ENCODE assay signal across 8 cellular contexts in genomic region chr5:121968910-121969607, GRCh38. TPM values are rescaled to one million over a fixed set of nuclear protein-coding genes. Genes with fewer than 3 reads are reported as not detected.
DNase-seq lines count a peak whose midpoint lies in the region; ATAC-seq, FAIRE-seq and TF ChIP-seq lines count a peak whose summit lies in the region.

No MANE protein-coding gene starts in this region.

- H3K27ac ChIP-seq in mammary epithelial cell (ENCODE audit: insufficient read depth, low read depth, low read length): peak overlapping the region; percentile 87
- H3K27ac ChIP-seq in muscle layer of duodenum (ENCODE audit: low read length): peak overlapping the region; percentile 80

- H3K4me1 ChIP-seq in mammary epithelial cell (ENCODE audit: insufficient read depth, low read length): peaks cover 29% of the 10 kb centered on the region
- peaks cover 15 to 19% of the 10 kb centered on the region in 2 donors for H3K4me1 ChIP-seq in muscle layer of duodenum (ENCODE audit: control insufficient read depth in 1 of 2, insufficient read depth in 2 of 2, low read length in 2 of 2)

- H3K4me3 Mint-ChIP-seq in naive thymus-derived CD8-positive, alpha-beta T cell: no peak overlapping the region

- POLR2A ChIA-PET in naive thymus-derived CD8-positive, alpha-beta T cell (lab: Charles Lee): no interaction called here

- peak overlapping the region in 1 of 3 experiments; percentile 25 for H3K4me3 ChIP-seq in mammary epithelial cell (replicated peaks in 1 of 3; ENCODE audit: insufficient read depth in 1 of 3, low read depth in 2 of 3, low read length in 3 of 3)
- no peak overlapping the region for H3K4me3 ChIP-seq in muscle layer of duodenum (ENCODE audit: low read depth in 1 of 2, low read length in 2 of 2)

- dilution Hi-C loops in mammary epithelial cell (cut with HindIII; ENCODE audit: low sequenced_read_pairs): no loop called here

- intact Hi-C loops in mammary epithelial cell (cut with micrococcal nuclease): loop anchor here (1.0 to 10.0 kb wide), 4 partner anchors 107 to 446 kb away; no protein-coding TSS in a partner anchor

- peaks cover 10 to 42% (median 33%) of the 10 kb centered on the region in 4 donors for H3K4me1 Mint-ChIP-seq in naive thymus-derived CD8-positive, alpha-beta T cell

- H3K27me3 Mint-ChIP-seq in naive thymus-derived CD8-positive, alpha-beta T cell: no peaks in the 10 kb centered on the region

- H3K36me3 Mint-ChIP-seq in naive thymus-derived CD8-positive, alpha-beta T cell: peaks cover 2 to 11% (median 10%) of the 10 kb centered on the region in 3 donors

- BruUV-seq in mammary epithelial cell (replicated peaks; lab: Mats Ljungman, UMichigan): no TSS peak

- TF ChIP-seq CTCF in mammary epithelial cell (conservative IDR thresholded peaks at IDR 0.05 in 1 of 2, IDR thresholded peaks at IDR 0.05 in 1 of 2; ENCODE audit: extremely low read depth in 1 of 2, insufficient read depth in 1 of 2, low read depth in 1 of 2, low read length in 2 of 2): no peak

- DNase-seq in EL (peak; percentile 99), mammary epithelial cell (peak; percentile 98), GM12891 (ENCODE audit: insufficient read length, low spot score) (no peak), NAMALWA (ENCODE audit: low spot score) (no peak)
- no peak for DNase-seq in effector CD4-positive, alpha-beta T cell
- DNase-seq in naive thymus-derived CD8-positive, alpha-beta T cell: no peak

- in situ Hi-C loops in mammary epithelial cell (cut with MboI; ENCODE audit: low sequenced_read_pairs in 2 of 2): loop anchor here (10.0 to 25.0 kb wide), 2 partner anchors 118 to 186 kb away; partner anchors contain the start of gene LOX (in 1 of the 2)

- H3K79me2 ChIP-seq in mammary epithelial cell (ENCODE audit: insufficient read depth, low read length): peaks cover 95% of the 10 kb centered on the region

- H3K9ac ChIP-seq in mammary epithelial cell (ENCODE audit: insufficient read depth, low read length): peak overlapping the region; percentile 63

- peak; percentile 42 for ATAC-seq in HG03571 (IDR thresholded peaks at IDR 0.05; ENCODE audit: unreplicated experiment)
- ATAC-seq in naive thymus-derived CD8-positive, alpha-beta T cell: no peak

- peaks cover 2% of the 10 kb centered on the region for H4K20me1 ChIP-seq in mammary epithelial cell (ENCODE audit: insufficient read depth, low read length)

- no peak overlapping the region for H2AFZ ChIP-seq in mammary epithelial cell (ENCODE audit: low read depth, low read length)

- H3K27ac Mint-ChIP-seq in naive thymus-derived CD8-positive, alpha-beta T cell: no peak overlapping the region

- no peaks in the 10 kb centered on the region for H3K27me3 ChIP-seq in mammary epithelial cell (ENCODE audit: insufficient read depth, low read length)
- H3K27me3 ChIP-seq in muscle layer of duodenum (ENCODE audit: low read depth, low read length): no peaks in the 10 kb centered on the region

- H3K9me3 ChIP-seq in mammary epithelial cell (replicated peaks; ENCODE audit: insufficient read depth, low read length) (no peaks in the 10 kb centered on the region), muscle layer of duodenum (ENCODE audit: control insufficient read depth in 1 of 2, low read length in 2 of 2) (no peaks in the 10 kb centered on the region)

- peaks cover 0 to 2% (median 0%) of the 10 kb centered on the region in 9 donors for H3K9me3 Mint-ChIP-seq in naive thymus-derived CD8-positive, alpha-beta T cell

- peak overlapping the region; percentile 80 for H3K4me2 ChIP-seq in mammary epithelial cell (ENCODE audit: insufficient read depth, low read depth, low read length)

- no peak for FAIRE-seq in GM12891 (lab: Jason Lieb, UNC)

- WGBS in mammary epithelial cell (ENCODE audit: low coverage, missing lambda C conversion rate): 21% methylated on average over 3 of the region's 3 CpGs

- CTCF ChIA-PET in mammary epithelial cell (lab: Charles Lee; ENCODE audit: low non-redundant PET): interaction anchor here (0.6 to 1.2 kb wide), 3 partner anchors 107 to 133 kb away, joined by 3 to 8 read pairs (median 6); no protein-coding TSS in a partner anchor

- H3K36me3 ChIP-seq in mammary epithelial cell (ENCODE audit: insufficient read depth, low read length) (peaks cover 2% of the 10 kb centered on the region), muscle layer of duodenum (ENCODE audit: control insufficient read depth in 1 of 2, insufficient read depth in 2 of 2, low read length in 2 of 2) (peaks cover 0 to 10% of the 10 kb centered on the region in 2 donors)

- no peak for TF ChIP-seq POLR2A in GM12891 (IDR thresholded peaks at IDR 0.05; ENCODE audit: low read depth, low read length)

TF ChIP-seq in GM12891, 5 proteins besides CTCF, POLR2A, EP300 and RAD21:
- TF ChIP-seq POU2F2 (IDR thresholded peaks at IDR 0.05; ENCODE audit: low read depth, low read length): no peak
- TF ChIP-seq POLR2AphosphoS5 (IDR thresholded peaks at IDR 0.05; ENCODE audit: low read depth, low read length): no peak
- TF ChIP-seq PAX5 (IDR thresholded peaks at IDR 0.05; ENCODE audit: insufficient read depth, low read length, severe bottlenecking): no peak
- no peak for TF ChIP-seq SPI1 (IDR thresholded peaks at IDR 0.05; ENCODE audit: low read depth, low read length)
- TF ChIP-seq TAF1 (IDR thresholded peaks at IDR 0.05; ENCODE audit: low read depth, low read length): no peak

RNA-seq across cellular contexts. Expression of gene SRFBP1, which starts 7.3 kb away (rescaled TPM):
- 10 to 100 TPM; 16.0 to 18.2 TPM for total RNA-seq in mammary epithelial cell
- polyA plus RNA-seq in mammary epithelial cell: 4.8 TPM
- 2.7 TPM for polyA minus RNA-seq in mammary epithelial cell
- 4.6 TPM for polyA plus RNA-seq in GM12891 (2012; ENCODE audit: low read depth, missing spikeins)
- 10 to 100 TPM; 12.9 to 13.4 TPM for total RNA-seq in naive thymus-derived CD8-positive, alpha-beta T cell
- 10 to 100 TPM; 12.8 to 15.5 (median 14.5) TPM for polyA plus RNA-seq in naive thymus-derived CD8-positive, alpha-beta T cell

Comparison
In these comparisons a context has a peak if more than half of its experiments do, and no peak if none do; other contexts are left out.
1. DNase-seq: peak in EL (single experiment) and mammary epithelial cell (single experiment); none in effector CD4-positive, alpha-beta T cell (single experiment), GM12891 (single experiment), NAMALWA (single experiment) and naive thymus-derived CD8-positive, alpha-beta T cell (0 of 10).